7 cellular contexts compared by ENCODE assay signal in genomic region chr19:54729416-54730188, GRCh38. TPM values are rescaled to one million over a fixed set of nuclear protein-coding genes. Genes with fewer than 3 reads are reported as not detected.
"Had no signal": no experiment of that assay in that cellular context is flagged by ENCODE, and none has a peak within 500 bp of the region (broad histone marks: within the 10 kb centered on the region; RNA-seq: fewer than 3 reads in every experiment).

No MANE protein-coding gene starts in this region.

- DNase-seq: H9, HCEC 1CT, IMR-90 had no signal

- H3K27ac Mint-ChIP-seq: GM23338, H9 had no signal

- ATAC-seq: GM23338, K562 had no signal

- H3K4me1 Mint-ChIP-seq: GM23338, H9 had no signal

- H3K4me3 ChIP-seq: GM23338, K562 had no signal

- H3K4me3 Mint-ChIP-seq: GM23338, H9 had no signal

RNA-seq across cellular contexts. Expression of gene KIR3DL3, which starts 5.4 kb away (rescaled TPM):
- total RNA-seq: GM23338, H1, H9, HT-29, IMR-90, K562 had no signal

RNA-seq across cellular contexts. Expression of gene KIR2DL3, which starts 8.7 kb away (rescaled TPM):
- total RNA-seq: GM23338, H1, H9, HT-29, IMR-90, K562 had no signal

RNA-seq across cellular contexts. Expression of gene KIR2DL1, which starts 40.0 kb away (rescaled TPM):
- total RNA-seq: GM23338, H1, H9, HT-29, IMR-90, K562 had no signal
